9 cellular contexts compared by ENCODE assay signal in the genomic region with DNA sequence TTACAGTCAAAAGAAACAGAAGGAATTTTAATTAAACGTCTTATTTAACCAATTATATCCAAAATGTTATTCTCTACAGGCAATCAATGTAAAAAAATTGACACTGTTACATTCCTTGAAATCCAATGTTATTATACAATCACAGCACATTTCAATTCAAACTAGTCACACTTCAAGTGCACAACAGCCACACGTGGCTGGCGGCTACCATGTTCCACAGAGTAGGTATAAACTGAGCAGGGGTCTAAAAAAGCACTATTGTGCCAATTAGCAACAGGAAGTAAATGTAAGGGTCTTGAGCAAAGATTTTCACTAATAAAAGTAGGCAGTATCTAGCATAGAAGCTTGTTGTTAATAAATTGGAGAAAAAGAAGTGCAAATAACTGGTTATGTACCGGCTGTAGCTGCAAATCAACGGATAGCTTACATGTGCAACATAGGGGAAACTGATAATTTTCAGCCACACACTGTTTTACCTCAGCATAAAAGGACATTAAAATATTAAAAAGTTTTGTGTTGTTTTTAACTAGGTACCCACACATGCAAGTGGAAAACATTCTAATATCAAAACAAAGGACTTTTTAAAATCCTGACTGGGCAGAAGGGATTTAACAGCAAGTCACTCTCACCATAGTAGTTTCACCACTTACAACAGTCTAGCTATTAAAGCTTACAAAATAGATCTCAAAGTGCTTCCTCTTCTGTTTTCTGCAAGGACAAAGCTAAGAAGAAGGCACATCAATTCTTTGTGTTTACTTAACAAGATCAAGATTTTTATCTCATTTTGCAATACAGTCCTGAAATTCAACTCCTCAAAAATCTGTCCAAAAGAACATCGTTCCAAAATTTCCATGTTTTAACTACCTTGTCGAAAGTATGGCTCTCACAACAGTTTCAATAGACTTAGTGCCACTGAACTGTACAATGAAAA. TPM values are rescaled to one million over a fixed set of nuclear protein-coding genes. Genes with fewer than 3 reads are reported as not detected.
DNase-seq lines count a peak whose midpoint lies in the region; ATAC-seq, FAIRE-seq and TF ChIP-seq lines count a peak whose summit lies in the region.
"Had no signal": no experiment of that assay in that cellular context is flagged by ENCODE, and none has a peak within 500 bp of the region (broad histone marks: within the 10 kb centered on the region; RNA-seq: fewer than 3 reads in every experiment).

No MANE protein-coding gene starts in this region.

- BruUV-seq in endothelial cell of umbilical vein (replicated peaks; lab: Mats Ljungman, UMichigan) = no TSS peak

- H3F3A ChIP-seq in GM23248 (ENCODE audit: insufficient read depth) = peaks cover 27% of the 10 kb centered on the region; the same call in 1 of the 2 replicates

- H3K36me3 ChIP-seq in GM23248 (ENCODE audit: low read depth) (peaks cover 3% of the 10 kb centered on the region; the same call in 1 of the 2 replicates), endothelial cell of umbilical vein (ENCODE audit: control insufficient read depth in 2 of 2, extremely low read depth in 1 of 2, insufficient read depth in 2 of 2, low read length in 2 of 2) (peaks cover 3% of the 10 kb centered on the region in 2 experiments), rectal smooth muscle tissue (ENCODE audit: control insufficient read depth, insufficient read depth, low read length) (peaks cover 2% of the 10 kb centered on the region)

- dilution Hi-C loops in endothelial cell of umbilical vein (cut with MboI; ENCODE audit: extremely low pct_ligation_motif_present, low sequenced_read_pairs) = no loop called here

- H3K27me3 ChIP-seq in GM23248 (replicated peaks; ENCODE audit: insufficient read depth) (no peaks in the 10 kb centered on the region), endothelial cell of umbilical vein (ENCODE audit: control insufficient read depth in 2 of 2, insufficient read depth in 2 of 2, low read length in 2 of 2) (no peaks in the 10 kb centered on the region), rectal smooth muscle tissue (ENCODE audit: control insufficient read depth, insufficient read depth, low read length) (no peaks in the 10 kb centered on the region)

- H4K20me1 ChIP-seq in GM23248 (ENCODE audit: insufficient read depth) (peaks cover 63% of the 10 kb centered on the region), endothelial cell of umbilical vein (replicated peaks; ENCODE audit: control insufficient read depth, extremely low read depth, insufficient read depth, low read length) (peaks cover 41% of the 10 kb centered on the region)

- 56 to 57% methylated on average over 7 of the region's 7 CpGs for WGBS in GM23248 (ENCODE audit: low coverage in 1 of 2, low lambda C conversion rate in 2 of 2, missing lambda C conversion rate in 2 of 2), 2 experiments

- H3K9me3 ChIP-seq in GM23248 (ENCODE audit: low read depth) = no peaks in the 10 kb centered on the region
- no peaks in the 10 kb centered on the region for H3K9me3 ChIP-seq in endothelial cell of umbilical vein (replicated peaks; ENCODE audit: control insufficient read depth, insufficient read depth, low read length)

- ATAC-seq in HG02642 (IDR thresholded peaks at IDR 0.05; ENCODE audit: poor library complexity, unreplicated experiment) = no peak
- no peak for ATAC-seq in GM21390 (IDR thresholded peaks at IDR 0.05; ENCODE audit: unreplicated experiment)

- H3K4me2 ChIP-seq in GM23248 (ENCODE audit: unreplicated experiment) (peak overlapping the region; percentile 93), endothelial cell of umbilical vein (ENCODE audit: insufficient read depth, low read length) (peak overlapping the region; percentile 97)

- POLR2A ChIA-PET in endothelial cell of umbilical vein (lab: Charles Lee) = no interaction called here

- no peak for TF ChIP-seq POLR2A in endothelial cell of umbilical vein (IDR thresholded peaks at IDR 0.05; ENCODE audit: low read depth, low read length)

- no peak for TF ChIP-seq CTCF in endothelial cell of umbilical vein (IDR thresholded peaks at IDR 0.05; ENCODE audit: extremely low read depth in 1 of 2, insufficient read depth in 1 of 2, low read depth in 1 of 2, low read length in 2 of 2)

- H3K4me1 ChIP-seq in GM23248 (ENCODE audit: insufficient read depth) (peaks cover 38% of the 10 kb centered on the region), endothelial cell of umbilical vein (ENCODE audit: control insufficient read depth, extremely low read depth, insufficient read depth, low read length) (peaks cover 28% of the 10 kb centered on the region), rectal smooth muscle tissue (ENCODE audit: control insufficient read depth, insufficient read depth, low read length) (peaks cover 17% of the 10 kb centered on the region)

- no peaks in the 10 kb centered on the region for H3K9me2 ChIP-seq in GM23248 (ENCODE audit: insufficient read depth)

- H3K27ac ChIP-seq in GM23248 (peak overlapping the region; percentile 100), endothelial cell of umbilical vein (ENCODE audit: insufficient read depth, low read depth, low read length) (no peak overlapping the region), rectal smooth muscle tissue (ENCODE audit: low read depth, low read length) (no peak overlapping the region)

- H3K4me3 ChIP-seq in GM23248 = peak overlapping the region; percentile 100
- H3K4me3 ChIP-seq in endothelial cell of umbilical vein (replicated peaks in 1 of 3; ENCODE audit: insufficient read depth in 1 of 3, low read depth in 1 of 3, low read length in 3 of 3) = peak overlapping the region in 1 of 3 experiments; percentile 91
- peak overlapping the region; percentile 100 for H3K4me3 ChIP-seq in rectal smooth muscle tissue (ENCODE audit: low read length)

- H2AFZ ChIP-seq in GM23248 (no peak overlapping the region), endothelial cell of umbilical vein (ENCODE audit: low read depth, low read length) (no peak overlapping the region)

- H3K79me2 ChIP-seq in GM23248 (ENCODE audit: insufficient read depth) = peaks cover 75% of the 10 kb centered on the region
- peaks cover 73% of the 10 kb centered on the region for H3K79me2 ChIP-seq in endothelial cell of umbilical vein (ENCODE audit: control insufficient read depth, insufficient read depth, low read length)

- DNase-seq in GM23248 = peak; percentile 47
- peak; percentile 47 for DNase-seq in OCI-M1 (lab: John Stamatoyannopoulos, UW)
- DNase-seq in endothelial cell of umbilical vein (ENCODE audit: low read depth, low spot score) = no peak
- DNase-seq in NCI-H1092 (lab: John Stamatoyannopoulos, UW) = no peak
- no peak for DNase-seq in activated effector memory CD4-positive, alpha-beta T cell treated with Interleukin-2 at 50 U/mL for 16 hours

- H3K9ac ChIP-seq in GM23248 (peak overlapping the region; percentile 100), endothelial cell of umbilical vein (replicated peaks; ENCODE audit: extremely low read depth, insufficient read depth, low read length) (no peak overlapping the region), rectal smooth muscle tissue (ENCODE audit: low read length) (no peak overlapping the region)

- CTCF ChIA-PET in endothelial cell of umbilical vein (lab: Charles Lee) = no interaction called here

- in situ Hi-C loops in GM23248 (cut with MboI) = no loop called here

- intact Hi-C loops in endothelial cell of umbilical vein (cut with micrococcal nuclease) = loop anchor here (5.0 to 10.0 kb wide), 4 partner anchors 243 to 1622 kb away; a partner anchor contains a TSS

- no peak for FAIRE-seq in endothelial cell of umbilical vein (lab: Jason Lieb, UNC)
- FAIRE-seq: colon had no signal

- no peaks in the 10 kb centered on the region for H3K9me1 ChIP-seq in endothelial cell of umbilical vein (replicated peaks; ENCODE audit: control insufficient read depth, extremely low read depth, insufficient read depth, low read length)

RNA-seq across cellular contexts. Expression of a gene that starts 2.5 kb away (rescaled TPM):
- 621 and 808 TPM in 2 replicates for total RNA-seq in GM23248 (2014; rRNA removed; shearing (Covaris generic))
- 274 and 297 TPM in 2 replicates for polyA plus RNA-seq in GM23248 (2016; fragmentation: Nextera tagmentation; extraction: Ambion mirVana)
- 486 and 492 TPM in 2 replicates for total RNA-seq in endothelial cell of umbilical vein
- polyA plus RNA-seq in endothelial cell of umbilical vein = 97.4 and 129 TPM in 2 replicates
- polyA plus RNA-seq in endothelial cell of umbilical vein (2011; cell fraction: cytosol; rRNA removed) = 167 and 187 TPM in 2 replicates
- 233 and 295 TPM in 2 replicates for polyA plus RNA-seq in endothelial cell of umbilical vein (2011; cell fraction: nucleus; rRNA removed)
- 363 and 661 TPM in 2 replicates for polyA plus RNA-seq in endothelial cell of umbilical vein (2012)
- 484 and 500 TPM in 2 replicates for polyA minus RNA-seq in endothelial cell of umbilical vein
- 227 TPM for polyA minus RNA-seq in endothelial cell of umbilical vein (2011; cell fraction: cytosol; rRNA and poly(A)+ RNA removed)
- polyA minus RNA-seq in endothelial cell of umbilical vein (2011; cell fraction: nucleus; rRNA and poly(A)+ RNA removed) = 191 and 309 TPM in 2 replicates

RNA-seq across cellular contexts. Expression of a gene that starts 25.2 kb away (rescaled TPM):
- 70.3 and 106 TPM in 2 replicates for total RNA-seq in GM23248 (2014; rRNA removed; shearing (Covaris generic))
- 50.9 and 53.0 TPM in 2 replicates for polyA plus RNA-seq in GM23248 (2016; fragmentation: Nextera tagmentation; extraction: Ambion mirVana)
- 38.6 and 46.6 TPM in 2 replicates for total RNA-seq in endothelial cell of umbilical vein
- 15.9 and 16.3 TPM in 2 replicates for polyA plus RNA-seq in endothelial cell of umbilical vein
- 21.3 and 22.4 TPM in 2 replicates for polyA plus RNA-seq in endothelial cell of umbilical vein (2011; cell fraction: cytosol; rRNA removed)
- 15.6 and 16.3 TPM in 2 replicates for polyA plus RNA-seq in endothelial cell of umbilical vein (2011; cell fraction: nucleus; rRNA removed)
- 26.3 and 34.2 TPM in 2 replicates for polyA plus RNA-seq in endothelial cell of umbilical vein (2012)
- 23.1 and 33.3 TPM in 2 replicates for polyA minus RNA-seq in endothelial cell of umbilical vein
- polyA minus RNA-seq in endothelial cell of umbilical vein (2011; cell fraction: cytosol; rRNA and poly(A)+ RNA removed) = 31.6 TPM
- polyA minus RNA-seq in endothelial cell of umbilical vein (2011; cell fraction: nucleus; rRNA and poly(A)+ RNA removed) = 12.5 and 17.4 TPM in 2 replicates

RNA-seq across cellular contexts. Expression of a gene that starts 38.7 kb away (rescaled TPM):
- total RNA-seq in GM23248 (2014; rRNA removed; shearing (Covaris generic)) = 65.0 and 70.7 TPM in 2 replicates
- 36.8 and 38.7 TPM in 2 replicates for polyA plus RNA-seq in GM23248 (2016; fragmentation: Nextera tagmentation; extraction: Ambion mirVana)
- total RNA-seq in endothelial cell of umbilical vein = 76.5 and 78.7 TPM in 2 replicates
- polyA plus RNA-seq in endothelial cell of umbilical vein = 22.8 and 29.4 TPM in 2 replicates
- 33.6 and 36.2 TPM in 2 replicates for polyA plus RNA-seq in endothelial cell of umbilical vein (2011; cell fraction: cytosol; rRNA removed)
- 20.5 and 25.9 TPM in 2 replicates for polyA plus RNA-seq in endothelial cell of umbilical vein (2011; cell fraction: nucleus; rRNA removed)
- polyA plus RNA-seq in endothelial cell of umbilical vein (2012) = 34.7 and 61.0 TPM in 2 replicates
- 58.2 and 66.8 TPM in 2 replicates for polyA minus RNA-seq in endothelial cell of umbilical vein
- 34.1 TPM for polyA minus RNA-seq in endothelial cell of umbilical vein (2011; cell fraction: cytosol; rRNA and poly(A)+ RNA removed)
- polyA minus RNA-seq in endothelial cell of umbilical vein (2011; cell fraction: nucleus; rRNA and poly(A)+ RNA removed) = 24.9 and 38.5 TPM in 2 replicates

RNA-seq across cellular contexts. Expression of a gene that starts 59.9 kb away (rescaled TPM):
- total RNA-seq in GM23248 (2014; rRNA removed; shearing (Covaris generic)) = not detected in 2 replicates
- polyA plus RNA-seq in GM23248 (2016; fragmentation: Nextera tagmentation; extraction: Ambion mirVana) (not detected in 2 replicates), endothelial cell of umbilical vein (not detected in 2 replicates)
- not detected in 2 replicates for total RNA-seq in endothelial cell of umbilical vein
- polyA plus RNA-seq in endothelial cell of umbilical vein (2011; cell fraction: cytosol; rRNA removed) = not detected in 2 replicates
- not detected in 2 replicates for polyA plus RNA-seq in endothelial cell of umbilical vein (2011; cell fraction: nucleus; rRNA removed)
- not detected in 2 replicates for polyA plus RNA-seq in endothelial cell of umbilical vein (2012)
- polyA minus RNA-seq in endothelial cell of umbilical vein = not detected in 2 replicates
- polyA minus RNA-seq in endothelial cell of umbilical vein (2011; cell fraction: cytosol; rRNA and poly(A)+ RNA removed) = not detected
- polyA minus RNA-seq in endothelial cell of umbilical vein (2011; cell fraction: nucleus; rRNA and poly(A)+ RNA removed) = not detected in 2 replicates

Comparison
In these comparisons a context has a peak if more than half of its experiments do, and no peak if none do; other contexts are left out.
1. DNase-seq: peak in GM23248 (single experiment) and OCI-M1 (single experiment); none in endothelial cell of umbilical vein (single experiment), NCI-H1092 (single experiment) and activated effector memory CD4-positive, alpha-beta T cell treated with Interleukin-2 at 50 U/mL for 16 hours (single experiment).